ENCODE assay signal across 8 cellular contexts in the genomic region with DNA sequence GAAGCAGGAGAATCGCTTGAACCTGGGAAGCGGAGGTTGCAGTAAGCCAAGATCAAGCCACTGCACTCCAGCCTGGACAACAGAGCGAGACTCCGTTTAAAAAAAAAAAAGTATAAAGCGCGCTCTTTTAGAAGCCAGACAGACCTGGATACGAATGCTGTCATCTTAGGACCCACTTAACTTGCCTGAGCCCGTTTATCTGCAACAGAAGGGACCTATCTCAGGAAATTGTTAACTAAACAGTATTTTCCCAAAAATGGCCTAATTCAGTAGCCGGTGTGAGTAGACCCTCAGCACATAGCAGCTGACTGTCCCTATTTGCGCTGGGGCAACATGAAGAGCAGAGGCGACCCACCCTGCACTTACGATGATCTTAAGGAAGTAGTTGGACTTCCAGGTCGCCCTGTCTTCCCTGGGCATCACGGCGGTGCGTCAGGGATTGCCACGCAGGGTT. TPM values are rescaled to one million over a fixed set of nuclear protein-coding genes. Genes with fewer than 3 reads are reported as not detected.
A peak's percentile ranks its signal among the peaks of the same experiment; 100 is the strongest.
DNase-seq lines count a peak whose midpoint lies in the region; ATAC-seq, FAIRE-seq and TF ChIP-seq lines count a peak whose summit lies in the region.
"Not testable (repeated sequence)": the region's sequence is repeated elsewhere in the genome, so short reads cannot be mapped to it uniquely, and the experiment has no call there.

No MANE protein-coding gene starts in this region.

- H2BK12ac ChIP-seq in H1 (ENCODE audit: low read depth, low read length), result not testable (repeated sequence)

- H2AFZ ChIP-seq in SK-N-SH (ENCODE audit: low read depth); H1 (ENCODE audit: low read length): not testable (repeated sequence)

- H2BK5ac ChIP-seq in H1 (ENCODE audit: low read depth, low read length), result peak overlapping the region; percentile 92

- not testable (repeated sequence) for H2BK20ac ChIP-seq in H1 (ENCODE audit: low read length)

- peaks cover 44% of the 10 kb centered on the region for H3K36me3 Mint-ChIP-seq in HFFc6 (ENCODE audit: low read depth)
- peaks cover 22% of the 10 kb centered on the region for H3K36me3 Mint-ChIP-seq in activated naive CD8-positive, alpha-beta T cell treated with anti-CD3 and anti-CD28 coated beads, Interleukin-2, amount 10 ng/mL, durations not matched to agents 7 days and 5 days
- not testable (repeated sequence) for H3K36me3 Mint-ChIP-seq in natural killer cell

- H3K27ac Mint-ChIP-seq in HFFc6, result peak overlapping the region; percentile 99
- H3K27ac Mint-ChIP-seq in activated naive CD8-positive, alpha-beta T cell treated with anti-CD3 and anti-CD28 coated beads, Interleukin-2, amount 10 ng/mL, durations not matched to agents 7 days and 5 days, result peak overlapping the region; percentile 97
- peak overlapping the region; percentile 93 to 94 for H3K27ac Mint-ChIP-seq in natural killer cell

- H3K9me3 ChIP-seq in SK-N-SH; H1 (ENCODE audit: insufficient read depth in 2 of 2, low read depth in 1 of 2, low read length in 1 of 2); iPS-18a (ENCODE audit: control insufficient read depth, low read depth, low read length): not testable (repeated sequence)

- H2AK5ac ChIP-seq in H1 (ENCODE audit: low read depth, low read length), result peak overlapping the region; percentile 90

- peaks cover 16% of the 10 kb centered on the region for H3K9me3 Mint-ChIP-seq in HFFc6
- not testable (repeated sequence) for H3K9me3 Mint-ChIP-seq in activated naive CD8-positive, alpha-beta T cell treated with anti-CD3 and anti-CD28 coated beads, Interleukin-2, amount 10 ng/mL, durations not matched to agents 7 days and 5 days; natural killer cell

- peak overlapping the region; percentile 89 for H3K4ac ChIP-seq in H1 (replicated peaks; ENCODE audit: insufficient read length, low read depth, low read length)

- not testable (repeated sequence) for H3K14ac ChIP-seq in H1 (ENCODE audit: insufficient read length)

- H3K27ac ChIP-seq in SK-N-SH (ENCODE audit: low read depth in 2 of 2, low read length in 1 of 2) (peak overlapping the region; percentile 54 to 73), H1 (ENCODE audit: low read depth, low read length) (peak overlapping the region; percentile 85), iPS-18a (ENCODE audit: low read length) (peak overlapping the region; percentile 74)

- H4K5ac ChIP-seq in H1 (ENCODE audit: insufficient read length, low read depth, low read length), result not testable (repeated sequence)

- not testable (repeated sequence) for H2BK15ac ChIP-seq in H1 (ENCODE audit: low read length)

- 2% methylated on average over 16 of the region's 17 CpGs for WGBS in SK-N-SH (ENCODE audit: low lambda C conversion rate)
- WGBS in H1 (ENCODE audit: extremely low coverage in 1 of 2, insufficient coverage in 1 of 2, insufficient read length in 1 of 2, insufficient replicate concordance in 2 of 2, low coverage in 1 of 2, low lambda C conversion rate in 2 of 2, missing lambda C conversion rate in 1 of 2), 2 experiments, result 2% methylated on average over 15 of the region's 17 CpGs; no CpG with 5 or more reads in 1 of the 2 experiments

- H3K23ac ChIP-seq in H1 (ENCODE audit: insufficient read length), result not testable (repeated sequence)

- peaks cover 25% of the 10 kb centered on the region for H3K27me3 Mint-ChIP-seq in HFFc6 (ENCODE audit: insufficient read depth)
- H3K27me3 Mint-ChIP-seq in activated naive CD8-positive, alpha-beta T cell treated with anti-CD3 and anti-CD28 coated beads, Interleukin-2, amount 10 ng/mL, durations not matched to agents 7 days and 5 days; natural killer cell (ENCODE audit: low read depth in 2 of 2): not testable (repeated sequence)

- peaks cover 38 to 50% of the 10 kb centered on the region in 2 experiments for H3K36me3 ChIP-seq in SK-N-SH (replicated peaks in 1 of 2; ENCODE audit: control insufficient read depth in 1 of 2, insufficient read depth in 2 of 2, low read length in 1 of 2)
- H3K36me3 ChIP-seq in H1 (ENCODE audit: control insufficient read depth in 2 of 4, insufficient read depth in 4 of 4, low read length in 3 of 4), result peaks cover 23 to 49% (median 39%) of the 10 kb centered on the region in 4 experiments
- peaks cover 43% of the 10 kb centered on the region for H3K36me3 ChIP-seq in iPS-18a (ENCODE audit: control insufficient read depth, low read depth, low read length)

- not testable (repeated sequence) for ATAC-seq in activated naive CD8-positive, alpha-beta T cell treated with anti-CD3 and anti-CD28 coated beads, Interleukin-2, amount 10 ng/mL, durations not matched to agents 7 days and 5 days (ENCODE audit: low read depth); natural killer cell

- not testable (repeated sequence) for DNase-seq in AG09309 (ENCODE audit: low read depth); HFFc6; SK-N-SH; activated naive CD8-positive, alpha-beta T cell treated with anti-CD3 and anti-CD28 coated beads, Interleukin-2, amount 10 ng/mL, durations not matched to agents 7 days and 5 days; H1 (ENCODE audit: low read depth in 1 of 2, low spot score in 2 of 2); natural killer cell
- peak; percentile 18 for DNase-seq in stimulated activated CD4-positive, alpha-beta T cell treated with anti-CD3 and anti-CD28 coated beads, Interleukin-15, amount 100 ng/mL, for 24 hours

- H3K4me1 ChIP-seq in SK-N-SH (ENCODE audit: control insufficient read depth in 1 of 2, insufficient read depth in 2 of 2, low read depth in 1 of 2, low read length in 1 of 2) (peaks cover 17 to 27% of the 10 kb centered on the region in 2 experiments), iPS-18a (ENCODE audit: control insufficient read depth, low read depth, low read length) (peaks cover 11% of the 10 kb centered on the region)
- H3K4me1 ChIP-seq in H1 (replicated peaks in 1 of 4; ENCODE audit: control insufficient read depth in 3 of 4, insufficient read depth in 4 of 4, low read length in 3 of 4), result not testable (repeated sequence)

- H3K4me3 ChIP-seq in AG09309 (ENCODE audit: control insufficient read depth, low read depth, low read length), result peak overlapping the region; percentile 75
- H3K4me3 ChIP-seq in SK-N-SH (ENCODE audit: low read depth in 2 of 2, low read length in 1 of 2), result peak overlapping the region; percentile 85 to 93
- H3K4me3 ChIP-seq in H1 (ENCODE audit: extremely low read depth in 1 of 4, insufficient read depth in 2 of 4, low read depth in 3 of 4, low read length in 4 of 4), result peak overlapping the region; percentile 91 to 99 (median 96)
- peak overlapping the region; percentile 99 for H3K4me3 ChIP-seq in iPS-18a (ENCODE audit: low read length)

- CTCF ChIA-PET in SK-N-SH (lab: Yijun Ruan, JAX) (interaction anchor here (1.0 to 14.6 kb wide), 8 partner anchors 10 to 107 kb away, joined by 3 to 116 read pairs (median 5); partner anchors contain the start of genes PXN and SIRT4), H1 (lab: Charles Lee; ENCODE audit: partially characterized antibody) (interaction anchor here (0.6 to 4.4 kb wide), 16 partner anchors 12 to 107 kb away, joined by 3 to 67 read pairs (median 4); partner anchors contain the start of gene PXN)

- POLR2A ChIA-PET in SK-N-SH (lab: Yijun Ruan, JAX) (interaction anchor here (0.6 to 3.1 kb wide), 16 partner anchors 9 to 269 kb away, joined by 3 to 75 read pairs (median 8); partner anchors contain the start of genes COX6A1, PXN, RAB35 and RNU4-1), H1 (lab: Charles Lee; ENCODE audit: partially characterized antibody) (interaction anchor here (0.8 to 88.3 kb wide), 41 partner anchors 1 to 376 kb away, joined by 3 to 4270 read pairs (median 5); partner anchors contain the start of genes BICDL1, COX6A1, GCN1 and PXN)
- POLR2A ChIA-PET in activated naive CD8-positive, alpha-beta T cell treated with anti-CD3 and anti-CD28 coated beads, Interleukin-2, amount 10 ng/mL, durations not matched to agents 7 days and 5 days (lab: Charles Lee), result interaction anchor here (0.6 to 7.8 kb wide), 27 partner anchors 8 to 563 kb away, joined by 3 to 149 read pairs (median 10); partner anchors contain the start of genes BICDL1, PXN, RAB35 and RNU4-1

- H3K4me3 Mint-ChIP-seq in HFFc6, result peak overlapping the region; percentile 100
- peak overlapping the region; percentile 98 for H3K4me3 Mint-ChIP-seq in activated naive CD8-positive, alpha-beta T cell treated with anti-CD3 and anti-CD28 coated beads, Interleukin-2, amount 10 ng/mL, durations not matched to agents 7 days and 5 days
- H3K4me3 Mint-ChIP-seq in natural killer cell, result peak overlapping the region; percentile 98

- H4K91ac ChIP-seq in H1 (replicated peaks; ENCODE audit: insufficient read length, low read length), result peak overlapping the region; percentile 68

- not testable (repeated sequence) for TF ChIP-seq POLR2A in H1 (IDR thresholded peaks at IDR 0.05; ENCODE audit: control extremely low read depth in 1 of 2, low read depth in 2 of 2, low read length in 2 of 2)

- H3K18ac ChIP-seq in H1 (ENCODE audit: extremely low read depth, low read length), result peak overlapping the region; percentile 78

- peaks cover 15% of the 10 kb centered on the region for H3K23me2 ChIP-seq in H1 (ENCODE audit: low read depth, low read length)

- H3K79me2 ChIP-seq in SK-N-SH (ENCODE audit: insufficient read depth) (peaks cover 65% of the 10 kb centered on the region), H1 (ENCODE audit: control insufficient read depth in 1 of 2, insufficient read depth in 2 of 2, low read length in 2 of 2) (peaks cover 11 to 32% of the 10 kb centered on the region in 2 experiments)

- H3F3A ChIP-seq in SK-N-SH (replicated peaks; ENCODE audit: insufficient read depth), result peaks cover 58% of the 10 kb centered on the region

- H3K56ac ChIP-seq in H1 (replicated peaks; ENCODE audit: insufficient read length, low read depth, low read length), result peak overlapping the region; percentile 94

- H3K4me2 ChIP-seq in SK-N-SH (peak overlapping the region; percentile 100), H1 (ENCODE audit: insufficient read depth in 1 of 2, low read depth in 2 of 2, low read length in 2 of 2) (peak overlapping the region; percentile 83 to 89)

- TF ChIP-seq RAD21 in SK-N-SH (IDR thresholded peaks at IDR 0.05; ENCODE audit: low read length); H1 (IDR thresholded peaks at IDR 0.05 in 1 of 2, conservative IDR thresholded peaks at IDR 0.05 in 1 of 2; ENCODE audit: low read depth in 2 of 2, low read length in 2 of 2): not testable (repeated sequence)

- H3K4me1 Mint-ChIP-seq in HFFc6 (ENCODE audit: low read depth), result peaks cover 42% of the 10 kb centered on the region
- peaks cover 24% of the 10 kb centered on the region for H3K4me1 Mint-ChIP-seq in activated naive CD8-positive, alpha-beta T cell treated with anti-CD3 and anti-CD28 coated beads, Interleukin-2, amount 10 ng/mL, durations not matched to agents 7 days and 5 days
- H3K4me1 Mint-ChIP-seq in natural killer cell, result peaks cover 20 to 24% of the 10 kb centered on the region in 2 donors

- peak overlapping the region; percentile 45 for H4K8ac ChIP-seq in H1 (ENCODE audit: extremely low read depth, insufficient read depth, low read length)

- not testable (repeated sequence) for TF ChIP-seq EP300 in SK-N-SH (IDR thresholded peaks at IDR 0.05; ENCODE audit: borderline replicate concordance in 1 of 2, low read depth in 1 of 2, low read length in 1 of 2); H1 (IDR thresholded peaks at IDR 0.05; ENCODE audit: borderline replicate concordance in 1 of 2, low read depth in 2 of 2, low read length in 2 of 2)

- TF ChIP-seq CTCF in AG09309 (IDR thresholded peaks at IDR 0.05; ENCODE audit: control insufficient read depth, insufficient read depth, low read depth, low read length, missing control alignments); HFFc6 (IDR thresholded peaks at IDR 0.05); SK-N-SH (IDR thresholded peaks at IDR 0.05); H1 (IDR thresholded peaks at IDR 0.05; ENCODE audit: control extremely low read depth in 1 of 3, insufficient read depth in 1 of 3, low read depth in 1 of 3, low read length in 3 of 3); natural killer cell (IDR thresholded peaks at IDR 0.05): not testable (repeated sequence)

- intact Hi-C loops in natural killer cell (cut with micrococcal nuclease), result loop anchor here (5.0 kb wide), 1 partner anchor 83 kb away; the partner anchor contains the start of gene RAB35

- H3K79me1 ChIP-seq in H1 (ENCODE audit: low read depth, low read length), result not testable (repeated sequence)

- not testable (repeated sequence) for H3K27me3 ChIP-seq in SK-N-SH (ENCODE audit: insufficient read depth); H1 (replicated peaks in 1 of 4; ENCODE audit: control insufficient read depth in 3 of 4, extremely low read depth in 1 of 4, insufficient read depth in 3 of 4, low read length in 3 of 4); iPS-18a (ENCODE audit: control insufficient read depth, insufficient read depth, low read length)

- not testable (repeated sequence) for H3K9me2 ChIP-seq in SK-N-SH

- H4K20me1 ChIP-seq in SK-N-SH (ENCODE audit: insufficient read depth) (peaks cover 39% of the 10 kb centered on the region), H1 (replicated peaks in 1 of 2; ENCODE audit: control insufficient read depth in 1 of 2, insufficient read depth in 2 of 2, low read length in 2 of 2) (peaks cover 10 to 18% of the 10 kb centered on the region in 2 experiments)

- peak overlapping the region; percentile 94 for H2BK120ac ChIP-seq in H1 (replicated peaks; ENCODE audit: low read depth, low read length)

- FAIRE-seq in H1 (lab: Jason Lieb, UNC), result not testable (repeated sequence)

- H3K9ac ChIP-seq in SK-N-SH, result peak overlapping the region; percentile 99
- H3K9ac ChIP-seq in H1 (replicated peaks in 1 of 4; ENCODE audit: extremely low read depth in 1 of 4, low read depth in 3 of 4, low read length in 3 of 4), result peak overlapping the region; percentile 90 to 99 (median 94)
- H3K9ac ChIP-seq in iPS-18a (ENCODE audit: low read length), result peak overlapping the region; percentile 99

RNA-seq across cellular contexts. Expression of gene RPLP0, which starts 0.5 kb away (rescaled TPM):
- total RNA-seq in HFFc6 (2021; fragmentation: NEBNext Ultra II Directional; extraction: Animal tissue kit (Norgen Biotek cat#: 25700)), result 1,000 to 10,000 TPM; 2,131 to 2,494 (median 2,241) TPM
- polyA plus RNA-seq in SK-N-SH (2012; rRNA removed), result 5,975 and 6,606 TPM in 2 replicates
- 4,575 and 6,412 TPM in 2 replicates for polyA plus RNA-seq in SK-N-SH (2012; cell fraction: cytosol; rRNA removed)
- polyA plus RNA-seq in SK-N-SH (2012; cell fraction: nucleus; rRNA removed), result 2,397 and 2,614 TPM in 2 replicates
- total RNA-seq in activated naive CD8-positive, alpha-beta T cell treated with anti-CD3 and anti-CD28 coated beads, Interleukin-2, amount 10 ng/mL, durations not matched to agents 7 days and 5 days, result 1,000 to 10,000 TPM; 1,639 to 1,688 TPM
- total RNA-seq in H1 (2021; fragmentation: NEBNext Ultra II Directional; extraction: Animal tissue kit (Norgen Biotek cat#: 25700)), result 2,987 and 3,029 TPM in 2 replicates
- 8,838 and 10,765 TPM in 2 replicates for polyA plus RNA-seq in H1 (2011; rRNA removed)
- polyA plus RNA-seq in H1 (2011; cell fraction: cytosol; rRNA removed), result 10,357 TPM
- polyA plus RNA-seq in H1 (2011; cell fraction: nucleus; rRNA removed), result 6,829 TPM
- 4,444 to 5,241 TPM (median 4,665 TPM) in 4 replicates for polyA plus RNA-seq in H1 (2012, experiment 1 of 2)
- 7,158 TPM for polyA plus RNA-seq in H1 (2012, experiment 2 of 2)
- 4,021 TPM for polyA plus RNA-seq in H1 (2013, experiment 1 of 2)
- polyA plus RNA-seq in H1 (2013, experiment 2 of 2), result 3,982 TPM
- polyA minus RNA-seq in H1 (2011; rRNA and poly(A)+ RNA removed), result 5,851 and 5,958 TPM in 2 replicates
- polyA minus RNA-seq in H1 (2011; cell fraction: cytosol; rRNA and poly(A)+ RNA removed), result 2,113 TPM
- 1,976 TPM for polyA minus RNA-seq in H1 (2011; cell fraction: nucleus; rRNA and poly(A)+ RNA removed)
- total RNA-seq in natural killer cell, result 100 to 1,000 TPM; 587 to 791 (median 689) TPM

RNA-seq across cellular contexts. Expression of gene GCN1, which starts 5.9 kb away (rescaled TPM):
- total RNA-seq in HFFc6 (2021; fragmentation: NEBNext Ultra II Directional; extraction: Animal tissue kit (Norgen Biotek cat#: 25700)), result 100 to 1,000 TPM in 1 of 6 experiments, 10 to 100 TPM in 5; 76.5 to 102 (median 83.1) TPM
- polyA plus RNA-seq in SK-N-SH (2012; rRNA removed) (41.2 and 54.4 TPM in 2 replicates), H1 (2011; rRNA removed) (61.4 and 73.1 TPM in 2 replicates)
- polyA plus RNA-seq in SK-N-SH (2012; cell fraction: cytosol; rRNA removed), result 17.0 and 20.0 TPM in 2 replicates
- 224 and 236 TPM in 2 replicates for polyA plus RNA-seq in SK-N-SH (2012; cell fraction: nucleus; rRNA removed)
- 100 to 1,000 TPM; 101 to 110 TPM for total RNA-seq in activated naive CD8-positive, alpha-beta T cell treated with anti-CD3 and anti-CD28 coated beads, Interleukin-2, amount 10 ng/mL, durations not matched to agents 7 days and 5 days
- total RNA-seq in H1 (2021; fragmentation: NEBNext Ultra II Directional; extraction: Animal tissue kit (Norgen Biotek cat#: 25700)), result 133 and 137 TPM in 2 replicates
- 61.1 TPM for polyA plus RNA-seq in H1 (2011; cell fraction: cytosol; rRNA removed)
- polyA plus RNA-seq in H1 (2011; cell fraction: nucleus; rRNA removed), result 294 TPM
- polyA plus RNA-seq in H1 (2012, experiment 1 of 2), result 92.9 to 139 TPM (median 109 TPM) in 4 replicates
- polyA plus RNA-seq in H1 (2012, experiment 2 of 2), result 58.3 TPM
- 57.1 TPM for polyA plus RNA-seq in H1 (2013, experiment 1 of 2)
- 47.1 TPM for polyA plus RNA-seq in H1 (2013, experiment 2 of 2)
- 266 and 267 TPM in 2 replicates for polyA minus RNA-seq in H1 (2011; rRNA and poly(A)+ RNA removed)
- 106 TPM for polyA minus RNA-seq in H1 (2011; cell fraction: cytosol; rRNA and poly(A)+ RNA removed)
- polyA minus RNA-seq in H1 (2011; cell fraction: nucleus; rRNA and poly(A)+ RNA removed), result 194 TPM
- 100 to 1,000 TPM; 119 to 141 (median 120) TPM for total RNA-seq in natural killer cell
